In genomic region chr10:91798736-91799579, GRCh38 we compare ENCODE assay signal across 8 cellular contexts.
DNase-seq lines count a peak whose midpoint lies in the region; ATAC-seq and TF ChIP-seq lines count a peak whose summit lies in the region.

No MANE protein-coding gene starts in this region.

- H3K9ac ChIP-seq in mucosa of rectum (ENCODE audit: low read depth in 1 of 2, low read length in 2 of 2): peak overlapping the region; percentile 94 to 99

- no peak for TF ChIP-seq CTCF in NB4 (IDR thresholded peaks at IDR 0.05; ENCODE audit: low read depth, low read length)
- TF ChIP-seq CTCF in epithelial cell of esophagus (IDR thresholded peaks at IDR 0.05; ENCODE audit: insufficient read depth, low read depth, low read length, missing control alignments): no peak

- ATAC-seq in HG02588 (IDR thresholded peaks at IDR 0.05; ENCODE audit: unreplicated experiment): peak; percentile 22

- H3K4me1 ChIP-seq in mucosa of rectum (ENCODE audit: control insufficient read depth in 2 of 2, insufficient read depth in 2 of 2, low read length in 2 of 2): peaks cover 19 to 25% of the 10 kb centered on the region in 2 donors

- H3K9me3 Mint-ChIP-seq in activated T-cell treated with anti-CD3 and anti-CD28 coated beads, Interleukin-2, amount 50 U/mL, for 24 hours: no peaks in the 10 kb centered on the region

- H3K4me3 ChIP-seq in NB4 (ENCODE audit: low read depth, low read length): peak overlapping the region; percentile 95
- H3K4me3 ChIP-seq in epithelial cell of esophagus (ENCODE audit: low read length): peak overlapping the region; percentile 90
- H3K4me3 ChIP-seq in mucosa of rectum (ENCODE audit: low read length in 2 of 2): peak overlapping the region; percentile 95 to 97

- H3K27me3 ChIP-seq in mucosa of rectum (ENCODE audit: control insufficient read depth in 2 of 2, insufficient read depth in 2 of 2, low read length in 2 of 2): no peaks in the 10 kb centered on the region

- no peaks in the 10 kb centered on the region for H3K36me3 ChIP-seq in mucosa of rectum (ENCODE audit: control insufficient read depth in 2 of 2, insufficient read depth in 2 of 2, low read length in 2 of 2)

- TF ChIP-seq POLR2A in NB4 (IDR thresholded peaks at IDR 0.05; ENCODE audit: extremely low read depth, insufficient read length): no peak

- H3K36me3 Mint-ChIP-seq in activated T-cell treated with anti-CD3 and anti-CD28 coated beads, Interleukin-2, amount 50 U/mL, for 24 hours (ENCODE audit: low read depth): peaks cover 56% of the 10 kb centered on the region

- H3K27me3 Mint-ChIP-seq in activated T-cell treated with anti-CD3 and anti-CD28 coated beads, Interleukin-2, amount 50 U/mL, for 24 hours: no peaks in the 10 kb centered on the region

- no peak for DNase-seq in activated T-cell treated with anti-CD3 and anti-CD28 coated beads, Interleukin-2, amount 50 U/mL, for 24 hours
- no peak for DNase-seq in activated T-cell treated with anti-CD3 and anti-CD28 coated beads, Interleukin-2, amount 50 U/mL, for 1 hour
- DNase-seq in NB4 (ENCODE audit: low read depth) (peak; percentile 83), epithelial cell of esophagus (ENCODE audit: low read depth) (peak; percentile 69), superior temporal gyrus (ENCODE audit: extremely low spot score) (peak; percentile 60)
- DNase-seq in activated CD4-positive, alpha-beta T cell treated with anti-CD3 and anti-CD28 coated beads, Interleukin-2, amount 50 U/mL, for 48 hours: peak; percentile 4 to 49

- peak overlapping the region; percentile 97 to 98 for H3K27ac ChIP-seq in mucosa of rectum (ENCODE audit: low read depth in 2 of 2, low read length in 2 of 2)

- no peaks in the 10 kb centered on the region for H3K9me3 ChIP-seq in mucosa of rectum (ENCODE audit: control insufficient read depth in 2 of 2, low read length in 2 of 2)

- peak overlapping the region; percentile 98 for H3K27ac Mint-ChIP-seq in activated T-cell treated with anti-CD3 and anti-CD28 coated beads, Interleukin-2, amount 50 U/mL, for 24 hours

- peak overlapping the region; percentile 92 for H3K4me3 Mint-ChIP-seq in activated T-cell treated with anti-CD3 and anti-CD28 coated beads, Interleukin-2, amount 50 U/mL, for 24 hours

- peaks cover 71% of the 10 kb centered on the region for H3K4me1 Mint-ChIP-seq in activated T-cell treated with anti-CD3 and anti-CD28 coated beads, Interleukin-2, amount 50 U/mL, for 24 hours (ENCODE audit: low read depth)

Comparison
In these comparisons a context has a peak if more than half of its experiments do, and no peak if none do; other contexts are left out.
1. DNase-seq: peak in NB4 (single experiment), activated CD4-positive, alpha-beta T cell treated with anti-CD3 and anti-CD28 coated beads, Interleukin-2, amount 50 U/mL, for 48 hours (2 of 2), epithelial cell of esophagus (single experiment) and superior temporal gyrus (single experiment); none in activated T-cell treated with anti-CD3 and anti-CD28 coated beads, Interleukin-2, amount 50 U/mL, for 24 hours (single experiment) and activated T-cell treated with anti-CD3 and anti-CD28 coated beads, Interleukin-2, amount 50 U/mL, for 1 hour (single experiment).
2. Peak in every context shown above with its lines, with median percentiles within 50 percentile points of each other: H3K4me3 ChIP-seq.